ENCODE assay signal across 11 cellular contexts in genomic region chr2:12694990-12695774, GRCh38. TPM values are rescaled to one million over a fixed set of nuclear protein-coding genes. Genes with fewer than 3 reads are reported as not detected.
DNase-seq lines count a peak whose midpoint lies in the region; ATAC-seq lines count a peak whose summit lies in the region.
"Had no signal": no experiment of that assay in that cellular context is flagged by ENCODE, and none has a peak within 500 bp of the region (broad histone marks: within the 10 kb centered on the region; RNA-seq: fewer than 3 reads in every experiment).

No MANE protein-coding gene starts in this region.

- H3K4me1 ChIP-seq in HAP-1: no peaks in the 10 kb centered on the region
- H3K4me1 ChIP-seq: ascending aorta had no signal

- H3K9me3 ChIP-seq in HAP-1: no peaks in the 10 kb centered on the region; the same call in 1 of the 2 replicates
- H3K9me3 ChIP-seq: ascending aorta had no signal

- H3K27ac Mint-ChIP-seq in natural killer cell treated with Interleukin-12 subunit alpha and Interleukin-12 subunit beta and Interleukin-15 and Interleukin-18, amount 100 ng/mL, for 72 hours: no peak overlapping the region
- H3K27ac Mint-ChIP-seq in immature natural killer cell: no peak overlapping the region

- H3K36me3 ChIP-seq in HAP-1 (replicated peaks): no peaks in the 10 kb centered on the region
- H3K36me3 ChIP-seq: ascending aorta had no signal

- no peak overlapping the region for H3K4me3 ChIP-seq in HAP-1
- H3K4me3 ChIP-seq: ascending aorta, skin epidermis had no signal

- H3K9me3 Mint-ChIP-seq in natural killer cell treated with Interleukin-12 subunit alpha and Interleukin-12 subunit beta and Interleukin-15 and Interleukin-18, amount 100 ng/mL, for 72 hours: no peaks in the 10 kb centered on the region
- peaks cover 0 to 3% (median 0%) of the 10 kb centered on the region in 6 donors for H3K9me3 Mint-ChIP-seq in immature natural killer cell

- DNase-seq in MV-4-11 (lab: John Stamatoyannopoulos, UW): peak; percentile 86
- DNase-seq in natural killer cell treated with Interleukin-12 subunit alpha and Interleukin-12 subunit beta and Interleukin-15 and Interleukin-18, amount 100 ng/mL, for 72 hours (ENCODE audit: low spot score): no peak
- no peak for DNase-seq in HAP-1 (ENCODE audit: low spot score in 2 of 2)
- no peak for DNase-seq in immature natural killer cell
- no peak for DNase-seq in mucosa of gallbladder (ENCODE audit: low spot score)
- DNase-seq: DND-41, NCI-H1417 had no signal

- ATAC-seq in GM18909 (IDR thresholded peaks at IDR 0.05; ENCODE audit: poor library complexity, unreplicated experiment) (peak; percentile 59), HG02885 (IDR thresholded peaks at IDR 0.05; ENCODE audit: poor library complexity, unreplicated experiment) (peak; percentile 91)
- peak; percentile 56 to 60 for ATAC-seq in natural killer cell treated with Interleukin-12 subunit alpha and Interleukin-12 subunit beta and Interleukin-15 and Interleukin-18, amount 100 ng/mL, for 72 hours

- no peaks in the 10 kb centered on the region for H3K27me3 ChIP-seq in HAP-1 (ENCODE audit: low read depth)
- H3K27me3 ChIP-seq: ascending aorta had no signal

- H3K4me3 Mint-ChIP-seq in natural killer cell treated with Interleukin-12 subunit alpha and Interleukin-12 subunit beta and Interleukin-15 and Interleukin-18, amount 100 ng/mL, for 72 hours: no peak overlapping the region
- H3K4me3 Mint-ChIP-seq in immature natural killer cell: no peak overlapping the region

- H3K36me3 Mint-ChIP-seq in natural killer cell treated with Interleukin-12 subunit alpha and Interleukin-12 subunit beta and Interleukin-15 and Interleukin-18, amount 100 ng/mL, for 72 hours: peaks cover 5% of the 10 kb centered on the region
- H3K36me3 Mint-ChIP-seq in immature natural killer cell: peaks cover 0 to 5% (median 5%) of the 10 kb centered on the region in 3 donors

- H3K27me3 Mint-ChIP-seq in natural killer cell treated with Interleukin-12 subunit alpha and Interleukin-12 subunit beta and Interleukin-15 and Interleukin-18, amount 100 ng/mL, for 72 hours: no peaks in the 10 kb centered on the region
- peaks cover 0 to 2% (median 1%) of the 10 kb centered on the region in 3 donors for H3K27me3 Mint-ChIP-seq in immature natural killer cell (ENCODE audit: low read depth in 3 of 3)

- peaks cover 0 to 3% of the 10 kb centered on the region in 2 donors for H3K4me1 Mint-ChIP-seq in natural killer cell treated with Interleukin-12 subunit alpha and Interleukin-12 subunit beta and Interleukin-15 and Interleukin-18, amount 100 ng/mL, for 72 hours (ENCODE audit: low read depth in 2 of 2)
- peaks cover 0 to 2% of the 10 kb centered on the region in 2 donors for H3K4me1 Mint-ChIP-seq in immature natural killer cell

- in situ Hi-C loops in HAP-1 (cut with MboI; ENCODE audit: low sequenced_read_pairs): no loop called here

RNA-seq across cellular contexts. Expression of gene TRIB2, which starts 21.6 kb away (rescaled TPM):
- total RNA-seq in natural killer cell treated with Interleukin-12 subunit alpha and Interleukin-12 subunit beta and Interleukin-15 and Interleukin-18, amount 100 ng/mL, for 72 hours: 10 to 100 TPM in 1 of 2 donors, 1 to 10 TPM in 1; 8.7 to 12.3 TPM
- 10 to 100 TPM; 40.7 to 82.6 (median 44.5) TPM for polyA plus RNA-seq in immature natural killer cell
- 29.1 TPM for total RNA-seq in mucosa of gallbladder
